In genomic region chr15:50138391-50138790, GRCh38 we compare ENCODE assay signal across 15 cellular contexts. TPM values are rescaled to one million over a fixed set of nuclear protein-coding genes. Genes with fewer than 3 reads are reported as not detected.
DNase-seq lines count a peak whose midpoint lies in the region; ATAC-seq and TF ChIP-seq lines count a peak whose summit lies in the region.
"Had no signal": no experiment of that assay in that cellular context is flagged by ENCODE, and none has a peak within 500 bp of the region (broad histone marks: within the 10 kb centered on the region; RNA-seq: fewer than 3 reads in every experiment).

No MANE protein-coding gene starts in this region.

- H3K23ac ChIP-seq in H9 (ENCODE audit: insufficient read length, low read depth, low read length): no peak overlapping the region

- no peak overlapping the region for H2AK5ac ChIP-seq in H9 (ENCODE audit: insufficient read length, low read length)

- H3K4me2 ChIP-seq in H9 (ENCODE audit: insufficient read depth, insufficient read length, low read length): no peak overlapping the region

- H3K4me1 ChIP-seq in H9 (ENCODE audit: insufficient read depth, low read length): no peaks in the 10 kb centered on the region

- H3K4me1 Mint-ChIP-seq in activated CD4-positive, alpha-beta T cell treated with anti-CD3 and anti-CD28 coated beads for 36 hours: peaks cover 51% of the 10 kb centered on the region
- peaks cover 0 to 5% of the 10 kb centered on the region in 2 experiments; a peak in 1 of 4 replicates for H3K4me1 Mint-ChIP-seq in H9
- H3K4me1 Mint-ChIP-seq in activated T-helper 2 cell treated with anti-CD3 and anti-CD28 coated beads, Interferon-gamma antibody, Interleukin-2, Interleukin-4, amounts not matched to agents 10 μg/mL and 5 μg/mL and 100 μg/mL, durations not matched to agents 14 hours and 24 hours and 36 hours (ENCODE audit: low read depth): peaks cover 62% of the 10 kb centered on the region
- peaks cover 57 to 59% of the 10 kb centered on the region in 2 donors for H3K4me1 Mint-ChIP-seq in natural killer cell treated with Interleukin-12 subunit alpha and Interleukin-12 subunit beta and Interleukin-15 and Interleukin-18, amount 100 ng/mL, for 72 hours (ENCODE audit: low read depth in 2 of 2)

- no peak overlapping the region for H3K4ac ChIP-seq in H9 (ENCODE audit: low read depth, low read length)

- H3K27ac ChIP-seq in H9 (ENCODE audit: insufficient read length, low read depth, low read length): no peak overlapping the region

- no peak overlapping the region for H2BK120ac ChIP-seq in H9 (ENCODE audit: low read depth, low read length, poor library complexity, severe bottlenecking)

- peak overlapping the region; percentile 96 for H3K27ac Mint-ChIP-seq in activated CD4-positive, alpha-beta T cell treated with anti-CD3 and anti-CD28 coated beads for 36 hours
- no peak overlapping the region for H3K27ac Mint-ChIP-seq in H9
- peak overlapping the region; percentile 91 for H3K27ac Mint-ChIP-seq in activated T-helper 2 cell treated with anti-CD3 and anti-CD28 coated beads, Interferon-gamma antibody, Interleukin-2, Interleukin-4, amounts not matched to agents 10 μg/mL and 5 μg/mL and 100 μg/mL, durations not matched to agents 14 hours and 24 hours and 36 hours
- peak overlapping the region; percentile 88 to 94 for H3K27ac Mint-ChIP-seq in natural killer cell treated with Interleukin-12 subunit alpha and Interleukin-12 subunit beta and Interleukin-15 and Interleukin-18, amount 100 ng/mL, for 72 hours
- H3K27ac Mint-ChIP-seq: activated naive CD8-positive, alpha-beta T cell treated with anti-CD3 and anti-CD28 coated beads, Interleukin-2, amount 10 ng/mL, durations not matched to agents 7 days and 5 days; B cell; nephron had no signal

- H3K9me3 Mint-ChIP-seq in activated CD4-positive, alpha-beta T cell treated with anti-CD3 and anti-CD28 coated beads for 36 hours (ENCODE audit: low read depth): no peaks in the 10 kb centered on the region
- H3K9me3 Mint-ChIP-seq in H9: no peaks in the 10 kb centered on the region
- no peaks in the 10 kb centered on the region for H3K9me3 Mint-ChIP-seq in activated T-helper 2 cell treated with anti-CD3 and anti-CD28 coated beads, Interferon-gamma antibody, Interleukin-2, Interleukin-4, amounts not matched to agents 10 μg/mL and 5 μg/mL and 100 μg/mL, durations not matched to agents 14 hours and 24 hours and 36 hours
- H3K9me3 Mint-ChIP-seq in natural killer cell treated with Interleukin-12 subunit alpha and Interleukin-12 subunit beta and Interleukin-15 and Interleukin-18, amount 100 ng/mL, for 72 hours: no peaks in the 10 kb centered on the region
- H3K9me3 Mint-ChIP-seq: activated naive CD8-positive, alpha-beta T cell treated with anti-CD3 and anti-CD28 coated beads, Interleukin-2, amount 10 ng/mL, durations not matched to agents 7 days and 5 days; nephron had no signal

- H3K27me3 Mint-ChIP-seq in activated CD4-positive, alpha-beta T cell treated with anti-CD3 and anti-CD28 coated beads for 36 hours: no peaks in the 10 kb centered on the region
- no peaks in the 10 kb centered on the region for H3K27me3 Mint-ChIP-seq in H9 (ENCODE audit: low read depth)
- H3K27me3 Mint-ChIP-seq in activated T-helper 2 cell treated with anti-CD3 and anti-CD28 coated beads, Interferon-gamma antibody, Interleukin-2, Interleukin-4, amounts not matched to agents 10 μg/mL and 5 μg/mL and 100 μg/mL, durations not matched to agents 14 hours and 24 hours and 36 hours (ENCODE audit: low read depth): no peaks in the 10 kb centered on the region
- no peaks in the 10 kb centered on the region for H3K27me3 Mint-ChIP-seq in natural killer cell treated with Interleukin-12 subunit alpha and Interleukin-12 subunit beta and Interleukin-15 and Interleukin-18, amount 100 ng/mL, for 72 hours
- H3K27me3 Mint-ChIP-seq: activated naive CD8-positive, alpha-beta T cell treated with anti-CD3 and anti-CD28 coated beads, Interleukin-2, amount 10 ng/mL, durations not matched to agents 7 days and 5 days; B cell had no signal

- H3K9ac ChIP-seq in H9 (ENCODE audit: extremely low read depth, insufficient read length, low read length): no peak overlapping the region

- DNase-seq in activated CD4-positive, alpha-beta T cell treated with anti-CD3 and anti-CD28 coated beads for 36 hours: no peak
- DNase-seq in activated CD4-positive, alpha-beta T cell treated with anti-CD3 and anti-CD28 coated beads, Interleukin-2, amount 50 U/mL, for 4 hours: no peak
- DNase-seq in H9 (no peak), NCI-H345 (lab: John Stamatoyannopoulos, UW) (no peak), HK-2 (ENCODE audit: unreplicated experiment) (no peak)
- DNase-seq in activated T-helper 2 cell treated with anti-CD3 and anti-CD28 coated beads, Interferon-gamma antibody, Interleukin-2, Interleukin-4, amounts not matched to agents 10 μg/mL and 5 μg/mL and 100 μg/mL, durations not matched to agents 14 hours and 24 hours and 36 hours (ENCODE audit: low spot score): no peak
- no peak for DNase-seq in natural killer cell treated with Interleukin-12 subunit alpha and Interleukin-12 subunit beta and Interleukin-15 and Interleukin-18, amount 100 ng/mL, for 72 hours (ENCODE audit: low spot score)
- DNase-seq: activated naive CD8-positive, alpha-beta T cell treated with anti-CD3 and anti-CD28 coated beads, Interleukin-2, amount 10 ng/mL, durations not matched to agents 7 days and 5 days; cortex of kidney; kidney; NCI-H1105; SIG-M5 had no signal

- H4K8ac ChIP-seq in H9 (replicated peaks; ENCODE audit: insufficient read length, low read depth, low read length): no peak overlapping the region

- H4K91ac ChIP-seq in H9 (ENCODE audit: insufficient read length, low read depth, low read length): no peak overlapping the region

- H3K18ac ChIP-seq in H9 (ENCODE audit: insufficient read length, low read depth, low read length): no peak overlapping the region

- no peak overlapping the region for H2BK12ac ChIP-seq in H9 (ENCODE audit: insufficient read length, low read depth, low read length)

- no peak overlapping the region for H2BK5ac ChIP-seq in H9 (ENCODE audit: insufficient read length, low read length)

- H3K36me3 Mint-ChIP-seq in activated CD4-positive, alpha-beta T cell treated with anti-CD3 and anti-CD28 coated beads for 36 hours (ENCODE audit: low read depth): peaks cover 2% of the 10 kb centered on the region
- no peaks in the 10 kb centered on the region for H3K36me3 Mint-ChIP-seq in H9 (ENCODE audit: insufficient read depth in 1 of 3, low read depth in 3 of 3)
- H3K36me3 Mint-ChIP-seq in activated T-helper 2 cell treated with anti-CD3 and anti-CD28 coated beads, Interferon-gamma antibody, Interleukin-2, Interleukin-4, amounts not matched to agents 10 μg/mL and 5 μg/mL and 100 μg/mL, durations not matched to agents 14 hours and 24 hours and 36 hours (ENCODE audit: low read depth): peaks cover 45% of the 10 kb centered on the region
- peaks cover 20% of the 10 kb centered on the region for H3K36me3 Mint-ChIP-seq in natural killer cell treated with Interleukin-12 subunit alpha and Interleukin-12 subunit beta and Interleukin-15 and Interleukin-18, amount 100 ng/mL, for 72 hours

- CTCF ChIA-PET in activated CD4-positive, alpha-beta T cell treated with anti-CD3 and anti-CD28 coated beads for 36 hours (lab: Charles Lee): interaction anchor here (1.0 to 1.3 kb wide), 4 partner anchors 12 to 213 kb away, joined by 3 to 5 read pairs (median 3); no protein-coding TSS in a partner anchor

- H4K5ac ChIP-seq in H9 (ENCODE audit: insufficient read length, low read depth, low read length): no peak overlapping the region

- H2BK15ac ChIP-seq in H9 (ENCODE audit: low read depth, low read length): no peak overlapping the region

- H3K4me3 Mint-ChIP-seq in activated CD4-positive, alpha-beta T cell treated with anti-CD3 and anti-CD28 coated beads for 36 hours: no peak overlapping the region
- H3K4me3 Mint-ChIP-seq in H9: no peak overlapping the region
- H3K4me3 Mint-ChIP-seq in activated T-helper 2 cell treated with anti-CD3 and anti-CD28 coated beads, Interferon-gamma antibody, Interleukin-2, Interleukin-4, amounts not matched to agents 10 μg/mL and 5 μg/mL and 100 μg/mL, durations not matched to agents 14 hours and 24 hours and 36 hours (ENCODE audit: low read depth): peak overlapping the region; percentile 6
- peak overlapping the region; percentile 86 for H3K4me3 Mint-ChIP-seq in natural killer cell treated with Interleukin-12 subunit alpha and Interleukin-12 subunit beta and Interleukin-15 and Interleukin-18, amount 100 ng/mL, for 72 hours
- H3K4me3 Mint-ChIP-seq: activated naive CD8-positive, alpha-beta T cell treated with anti-CD3 and anti-CD28 coated beads, Interleukin-2, amount 10 ng/mL, durations not matched to agents 7 days and 5 days; B cell; nephron had no signal

- intact Hi-C loops in activated CD4-positive, alpha-beta T cell treated with anti-CD3 and anti-CD28 coated beads for 36 hours (cut with DNase I, micrococcal nuclease): loop anchor here (5.0 to 10.0 kb wide), 10 partner anchors 39 to 1876 kb away; partner anchors contain the start of genes EID1 (in 2 of the 2), MAPK6 (in 1 of the 2), SECISBP2L (in 1 of the 2) and SPPL2A (in 1 of the 2)
- intact Hi-C loops in activated T-helper 2 cell treated with anti-CD3 and anti-CD28 coated beads, Interferon-gamma antibody, Interleukin-2, Interleukin-4, amounts not matched to agents 10 μg/mL and 5 μg/mL and 100 μg/mL, durations not matched to agents 14 hours and 24 hours and 36 hours (cut with micrococcal nuclease): loop anchor here (5.0 to 10.0 kb wide), 3 partner anchors 324 to 1211 kb away; partner anchors contain the start of gene AP4E1

- POLR2A ChIA-PET in activated CD4-positive, alpha-beta T cell treated with anti-CD3 and anti-CD28 coated beads for 36 hours (lab: Charles Lee): interaction anchor here (1.3 kb wide), 1 partner anchor 44 kb away, joined by 4 read pairs; the partner anchor contains the start of gene SLC27A2

- no peak overlapping the region for H2BK20ac ChIP-seq in H9 (ENCODE audit: low read depth, low read length, poor library complexity, severe bottlenecking)

- no peaks in the 10 kb centered on the region for H4K20me1 ChIP-seq in H9 (ENCODE audit: control insufficient read depth, insufficient read depth, insufficient read length)

- no peaks in the 10 kb centered on the region for H3K79me1 ChIP-seq in H9 (ENCODE audit: insufficient read depth, low read depth, low read length, poor library complexity, severe bottlenecking)

- H3K79me2 ChIP-seq in H9 (ENCODE audit: insufficient read depth, low read length): no peaks in the 10 kb centered on the region

- no peak overlapping the region for H3T11ph ChIP-seq in H9 (ENCODE audit: low read length)

- H2AFZ ChIP-seq in H9 (ENCODE audit: low read length): no peak overlapping the region

- no peaks in the 10 kb centered on the region for H3K9me3 ChIP-seq in H9 (ENCODE audit: control insufficient read depth, low read depth, low read length)

- H3K14ac ChIP-seq in H9 (ENCODE audit: insufficient read depth, low read length): no peak overlapping the region

- no peak for ATAC-seq in activated CD4-positive, alpha-beta T cell treated with anti-CD3 and anti-CD28 coated beads for 36 hours
- ATAC-seq in natural killer cell treated with Interleukin-12 subunit alpha and Interleukin-12 subunit beta and Interleukin-15 and Interleukin-18, amount 100 ng/mL, for 72 hours: no peak
- no peak for ATAC-seq in HG03108 (IDR thresholded peaks at IDR 0.05; ENCODE audit: unreplicated experiment)

- H3K27me3 ChIP-seq in H9 (ENCODE audit: insufficient read depth, low read length): no peaks in the 10 kb centered on the region

- no peaks in the 10 kb centered on the region for H3K23me2 ChIP-seq in H9 (ENCODE audit: insufficient read length, low read depth, low read length, poor library complexity, severe bottlenecking)

- no peak overlapping the region for H3K56ac ChIP-seq in H9 (ENCODE audit: insufficient read length, low read depth, low read length)

- TF ChIP-seq CTCF in H9 (conservative IDR thresholded peaks at IDR 0.05): peak; percentile 54

RNA-seq across cellular contexts. Expression of gene ATP8B4, which starts 19.4 kb away (rescaled TPM):
- 1 to 10 TPM; 5.0 to 5.1 TPM for total RNA-seq in activated CD4-positive, alpha-beta T cell treated with anti-CD3 and anti-CD28 coated beads for 36 hours
- total RNA-seq in H9 (2021): 0.52 and 0.61 TPM in 2 replicates
- 69.7 and 75.3 TPM in 2 replicates for total RNA-seq in activated T-helper 2 cell treated with anti-CD3 and anti-CD28 coated beads, Interferon-gamma antibody, Interleukin-2, Interleukin-4, amounts not matched to agents 10 μg/mL and 5 μg/mL and 100 μg/mL, durations not matched to agents 14 hours and 24 hours and 36 hours
- total RNA-seq in natural killer cell treated with Interleukin-12 subunit alpha and Interleukin-12 subunit beta and Interleukin-15 and Interleukin-18, amount 100 ng/mL, for 72 hours: 100 to 1,000 TPM; 273 to 296 TPM

RNA-seq across cellular contexts. Expression of gene SLC27A2, which starts 43.6 kb away (rescaled TPM):
- total RNA-seq in activated CD4-positive, alpha-beta T cell treated with anti-CD3 and anti-CD28 coated beads for 36 hours: 10 to 100 TPM; 20.7 to 22.1 TPM
- total RNA-seq in H9 (2021): 6.2 and 7.0 TPM in 2 replicates
- 99.5 TPM in 2 replicates for total RNA-seq in activated T-helper 2 cell treated with anti-CD3 and anti-CD28 coated beads, Interferon-gamma antibody, Interleukin-2, Interleukin-4, amounts not matched to agents 10 μg/mL and 5 μg/mL and 100 μg/mL, durations not matched to agents 14 hours and 24 hours and 36 hours
- 10 to 100 TPM; 72.6 to 77.6 TPM for total RNA-seq in natural killer cell treated with Interleukin-12 subunit alpha and Interleukin-12 subunit beta and Interleukin-15 and Interleukin-18, amount 100 ng/mL, for 72 hours

Comparison
In these comparisons a context has a peak if more than half of its experiments do, and no peak if none do; other contexts are left out.
1. H3K27ac Mint-ChIP-seq: peak in activated CD4-positive, alpha-beta T cell treated with anti-CD3 and anti-CD28 coated beads for 36 hours (single experiment), activated T-helper 2 cell treated with anti-CD3 and anti-CD28 coated beads, Interferon-gamma antibody, Interleukin-2, Interleukin-4, amounts not matched to agents 10 μg/mL and 5 μg/mL and 100 μg/mL, durations not matched to agents 14 hours and 24 hours and 36 hours (single experiment) and natural killer cell treated with Interleukin-12 subunit alpha and Interleukin-12 subunit beta and Interleukin-15 and Interleukin-18, amount 100 ng/mL, for 72 hours (2 of 2); none in H9 (0 of 3).
2. H3K4me3 Mint-ChIP-seq: peak in activated T-helper 2 cell treated with anti-CD3 and anti-CD28 coated beads, Interferon-gamma antibody, Interleukin-2, Interleukin-4, amounts not matched to agents 10 μg/mL and 5 μg/mL and 100 μg/mL, durations not matched to agents 14 hours and 24 hours and 36 hours (single experiment) and natural killer cell treated with Interleukin-12 subunit alpha and Interleukin-12 subunit beta and Interleukin-15 and Interleukin-18, amount 100 ng/mL, for 72 hours (single experiment); none in activated CD4-positive, alpha-beta T cell treated with anti-CD3 and anti-CD28 coated beads for 36 hours (single experiment) and H9 (0 of 2).
3. RNA of gene ATP8B4, which starts 19.4 kb away (total RNA-seq): 273 to 296 TPM in natural killer cell treated with Interleukin-12 subunit alpha and Interleukin-12 subunit beta and Interleukin-15 and Interleukin-18, amount 100 ng/mL, for 72 hours and 69.7 to 75.3 TPM in activated T-helper 2 cell treated with anti-CD3 and anti-CD28 coated beads, Interferon-gamma antibody, Interleukin-2, Interleukin-4, amounts not matched to agents 10 μg/mL and 5 μg/mL and 100 μg/mL, durations not matched to agents 14 hours and 24 hours and 36 hours; 5.0 to 5.1 TPM in activated CD4-positive, alpha-beta T cell treated with anti-CD3 and anti-CD28 coated beads for 36 hours and 0.52 to 0.61 TPM in H9; every median in the first group is over 10 times any median in the second.